ENCODE assay signal across 1 cellular context in the genomic region with DNA sequence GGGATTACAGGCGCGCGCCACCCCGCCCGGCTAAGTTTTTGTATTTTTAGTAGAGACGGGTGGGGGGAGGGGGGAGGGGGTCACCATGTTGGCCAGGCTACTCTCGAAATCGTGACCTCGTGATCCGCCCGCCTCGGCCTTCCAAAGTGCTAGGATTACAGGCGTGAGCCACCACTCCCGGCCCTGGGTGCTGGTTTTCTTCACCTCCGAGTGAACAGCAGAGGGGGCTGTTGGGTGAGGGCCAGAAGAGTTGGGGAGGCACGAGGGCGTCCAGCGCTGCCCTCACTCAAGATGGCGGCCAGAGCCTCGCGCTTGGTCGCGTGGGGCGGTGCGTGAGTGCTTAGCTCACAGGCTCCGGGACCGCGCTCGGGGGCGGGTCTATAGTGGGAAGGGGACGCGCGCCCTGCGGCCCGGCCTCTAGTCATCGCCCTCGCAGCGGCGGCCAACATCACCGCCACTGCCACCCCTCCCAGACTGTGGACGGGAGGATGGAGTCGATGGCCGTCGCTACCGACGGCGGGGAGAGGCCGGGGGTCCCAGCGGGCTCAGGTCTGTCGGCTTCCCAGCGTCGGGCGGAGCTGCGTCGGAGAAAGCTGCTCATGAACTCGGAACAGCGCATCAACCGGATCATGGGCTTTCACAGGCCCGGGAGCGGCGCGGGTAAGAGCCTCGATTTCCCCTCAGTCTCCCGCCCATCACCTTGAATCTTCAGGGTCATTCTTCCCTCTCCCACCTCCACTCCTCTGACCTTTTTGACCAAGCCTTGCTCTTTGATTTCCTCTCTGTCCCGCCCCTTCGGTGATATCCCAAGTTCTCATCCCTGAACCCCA.
A peak's percentile ranks its signal among the peaks of the same experiment; 100 is the strongest.
TF ChIP-seq lines count a peak whose summit lies in the region.

Gene CAMLG (plus strand): TSS at position 416 of the 830 bp plus-strand sequence. CDS start 73 bp downstream, at position 489.

TF ChIP-seq in HepG2, 621 proteins besides CTCF, POLR2A, EP300 and RAD21 (continued from another document and continues in another):
- TF ChIP-seq MTERF4 (CRISPR knock-in tag; IDR thresholded peaks at IDR 0.05) (peak; percentile 79; the same call in 1 of the 2 replicates), NAIF1 (CRISPR knock-in tag; IDR thresholded peaks at IDR 0.05; ENCODE audit: borderline replicate concordance) (no peak), KDM1A (CRISPR knock-in tag; IDR thresholded peaks at IDR 0.05) (no peak), HOXA7 (CRISPR knock-in tag; IDR thresholded peaks at IDR 0.05) (no peak), HMG20B (CRISPR knock-in tag; conservative IDR thresholded peaks at IDR 0.05) (peak; percentile 74), ATF7 (IDR thresholded peaks at IDR 0.05) (no peak), ATF7 (CRISPR knock-in tag; IDR thresholded peaks at IDR 0.05) (peak; percentile 76), DNMT3B (CRISPR knock-in tag; conservative IDR thresholded peaks at IDR 0.05) (no peak), ZNF558 (CRISPR knock-in tag; IDR thresholded peaks at IDR 0.05; ENCODE audit: borderline replicate concordance) (peak; percentile 82; the same call in 1 of the 2 replicates), NFIC (IDR thresholded peaks at IDR 0.05; ENCODE audit: low read length) (no peak), ISL2 (CRISPR knock-in tag; IDR thresholded peaks at IDR 0.05) (peak; percentile 86), RORA (CRISPR knock-in tag; IDR thresholded peaks at IDR 0.05) (no peak), ZNF30 (CRISPR knock-in tag; IDR thresholded peaks at IDR 0.05) (no peak), ZNF780A (CRISPR knock-in tag; IDR thresholded peaks at IDR 0.05) (no peak), TOPORS (CRISPR knock-in tag; IDR thresholded peaks at IDR 0.05) (peak; percentile 94; the same call in 1 of the 2 replicates), ZMYM2 (CRISPR knock-in tag; IDR thresholded peaks at IDR 0.05) (peak; percentile 83), HOXA5 (CRISPR knock-in tag; IDR thresholded peaks at IDR 0.05) (peak; percentile 82; the same call in 1 of the 2 replicates), HDAC2 (CRISPR knock-in tag; IDR thresholded peaks at IDR 0.05) (peak; percentile 92), NKX3-1 (CRISPR knock-in tag; IDR thresholded peaks at IDR 0.05) (no peak), RBFOX2 (IDR thresholded peaks at IDR 0.05; ENCODE audit: low read depth, low read length) (peak; percentile 90), EZH2 (conservative IDR thresholded peaks at IDR 0.05; ENCODE audit: low read depth, low read length) (no peak), NCOR1 (IDR thresholded peaks at IDR 0.05; ENCODE audit: borderline replicate concordance, low read length) (no peak), ZNF678 (CRISPR knock-in tag; IDR thresholded peaks at IDR 0.05) (no peak), ZNF549 (CRISPR knock-in tag; IDR thresholded peaks at IDR 0.05) (no peak), ZNF7 (CRISPR knock-in tag; IDR thresholded peaks at IDR 0.05) (no peak), ZNF619 (CRISPR knock-in tag; IDR thresholded peaks at IDR 0.05) (peak; percentile 89), IRF2 (CRISPR knock-in tag; IDR thresholded peaks at IDR 0.05) (peak; percentile 96), ZNF3 (CRISPR knock-in tag; IDR thresholded peaks at IDR 0.05) (no peak), FLYWCH1 (CRISPR knock-in tag; IDR thresholded peaks at IDR 0.05) (no peak), TEF (CRISPR knock-in tag; IDR thresholded peaks at IDR 0.05) (no peak), NR3C1 (CRISPR knock-in tag; IDR thresholded peaks at IDR 0.05) (no peak), CEBPB (IDR thresholded peaks at IDR 0.05; ENCODE audit: borderline replicate concordance, low read depth, low read length) (no peak), ARNTL (CRISPR knock-in tag; IDR thresholded peaks at IDR 0.05) (peak; percentile 97), CCDC6 (CRISPR knock-in tag; IDR thresholded peaks at IDR 0.05) (peak; percentile 92), IKZF1 (IDR thresholded peaks at IDR 0.05) (no peak), MATR3 (CRISPR knock-in tag; IDR thresholded peaks at IDR 0.05) (no peak), ZFP36L2 (CRISPR knock-in tag; IDR thresholded peaks at IDR 0.05) (no peak; the same call in 1 of the 2 replicates), MED8 (CRISPR knock-in tag; IDR thresholded peaks at IDR 0.05; ENCODE audit: insufficient replicate concordance) (peak; percentile 88), SP140L (CRISPR knock-in tag; IDR thresholded peaks at IDR 0.05; ENCODE audit: borderline replicate concordance) (no peak), ZBED4 (CRISPR knock-in tag; IDR thresholded peaks at IDR 0.05; ENCODE audit: borderline replicate concordance) (peak; percentile 92; the same call in 1 of the 2 replicates), ZNF740 (CRISPR knock-in tag; IDR thresholded peaks at IDR 0.05) (no peak)
- TF ChIP-seq, protein P1, sequence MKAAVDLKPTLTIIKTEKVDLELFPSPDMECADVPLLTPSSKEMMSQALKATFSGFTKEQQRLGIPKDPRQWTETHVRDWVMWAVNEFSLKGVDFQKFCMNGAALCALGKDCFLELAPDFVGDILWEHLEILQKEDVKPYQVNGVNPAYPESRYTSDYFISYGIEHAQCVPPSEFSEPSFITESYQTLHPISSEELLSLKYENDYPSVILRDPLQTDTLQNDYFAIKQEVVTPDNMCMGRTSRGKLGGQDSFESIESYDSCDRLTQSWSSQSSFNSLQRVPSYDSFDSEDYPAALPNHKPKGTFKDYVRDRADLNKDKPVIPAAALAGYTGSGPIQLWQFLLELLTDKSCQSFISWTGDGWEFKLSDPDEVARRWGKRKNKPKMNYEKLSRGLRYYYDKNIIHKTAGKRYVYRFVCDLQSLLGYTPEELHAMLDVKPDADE (CRISPR knock-in tag; IDR thresholded peaks at IDR 0.05), result no peak
- TF ChIP-seq, protein P2, sequence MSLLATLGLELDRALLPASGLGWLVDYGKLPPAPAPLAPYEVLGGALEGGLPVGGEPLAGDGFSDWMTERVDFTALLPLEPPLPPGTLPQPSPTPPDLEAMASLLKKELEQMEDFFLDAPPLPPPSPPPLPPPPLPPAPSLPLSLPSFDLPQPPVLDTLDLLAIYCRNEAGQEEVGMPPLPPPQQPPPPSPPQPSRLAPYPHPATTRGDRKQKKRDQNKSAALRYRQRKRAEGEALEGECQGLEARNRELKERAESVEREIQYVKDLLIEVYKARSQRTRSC (CRISPR knock-in tag; IDR thresholded peaks at IDR 0.05; ENCODE audit: low read depth), result peak; percentile 77; the same call in 1 of the 2 replicates
- TF ChIP-seq, protein P3, sequence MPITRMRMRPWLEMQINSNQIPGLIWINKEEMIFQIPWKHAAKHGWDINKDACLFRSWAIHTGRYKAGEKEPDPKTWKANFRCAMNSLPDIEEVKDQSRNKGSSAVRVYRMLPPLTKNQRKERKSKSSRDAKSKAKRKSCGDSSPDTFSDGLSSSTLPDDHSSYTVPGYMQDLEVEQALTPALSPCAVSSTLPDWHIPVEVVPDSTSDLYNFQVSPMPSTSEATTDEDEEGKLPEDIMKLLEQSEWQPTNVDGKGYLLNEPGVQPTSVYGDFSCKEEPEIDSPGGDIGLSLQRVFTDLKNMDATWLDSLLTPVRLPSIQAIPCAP (CRISPR knock-in tag; IDR thresholded peaks at IDR 0.05; ENCODE audit: low read depth), result 0 out of 2 replicates have a peak, but pooled peaks have one; percentile 65
- TF ChIP-seq, protein P4, sequence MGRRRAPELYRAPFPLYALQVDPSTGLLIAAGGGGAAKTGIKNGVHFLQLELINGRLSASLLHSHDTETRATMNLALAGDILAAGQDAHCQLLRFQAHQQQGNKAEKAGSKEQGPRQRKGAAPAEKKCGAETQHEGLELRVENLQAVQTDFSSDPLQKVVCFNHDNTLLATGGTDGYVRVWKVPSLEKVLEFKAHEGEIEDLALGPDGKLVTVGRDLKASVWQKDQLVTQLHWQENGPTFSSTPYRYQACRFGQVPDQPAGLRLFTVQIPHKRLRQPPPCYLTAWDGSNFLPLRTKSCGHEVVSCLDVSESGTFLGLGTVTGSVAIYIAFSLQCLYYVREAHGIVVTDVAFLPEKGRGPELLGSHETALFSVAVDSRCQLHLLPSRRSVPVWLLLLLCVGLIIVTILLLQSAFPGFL (CRISPR knock-in tag; IDR thresholded peaks at IDR 0.05), result no peak
- TF ChIP-seq, protein P5, sequence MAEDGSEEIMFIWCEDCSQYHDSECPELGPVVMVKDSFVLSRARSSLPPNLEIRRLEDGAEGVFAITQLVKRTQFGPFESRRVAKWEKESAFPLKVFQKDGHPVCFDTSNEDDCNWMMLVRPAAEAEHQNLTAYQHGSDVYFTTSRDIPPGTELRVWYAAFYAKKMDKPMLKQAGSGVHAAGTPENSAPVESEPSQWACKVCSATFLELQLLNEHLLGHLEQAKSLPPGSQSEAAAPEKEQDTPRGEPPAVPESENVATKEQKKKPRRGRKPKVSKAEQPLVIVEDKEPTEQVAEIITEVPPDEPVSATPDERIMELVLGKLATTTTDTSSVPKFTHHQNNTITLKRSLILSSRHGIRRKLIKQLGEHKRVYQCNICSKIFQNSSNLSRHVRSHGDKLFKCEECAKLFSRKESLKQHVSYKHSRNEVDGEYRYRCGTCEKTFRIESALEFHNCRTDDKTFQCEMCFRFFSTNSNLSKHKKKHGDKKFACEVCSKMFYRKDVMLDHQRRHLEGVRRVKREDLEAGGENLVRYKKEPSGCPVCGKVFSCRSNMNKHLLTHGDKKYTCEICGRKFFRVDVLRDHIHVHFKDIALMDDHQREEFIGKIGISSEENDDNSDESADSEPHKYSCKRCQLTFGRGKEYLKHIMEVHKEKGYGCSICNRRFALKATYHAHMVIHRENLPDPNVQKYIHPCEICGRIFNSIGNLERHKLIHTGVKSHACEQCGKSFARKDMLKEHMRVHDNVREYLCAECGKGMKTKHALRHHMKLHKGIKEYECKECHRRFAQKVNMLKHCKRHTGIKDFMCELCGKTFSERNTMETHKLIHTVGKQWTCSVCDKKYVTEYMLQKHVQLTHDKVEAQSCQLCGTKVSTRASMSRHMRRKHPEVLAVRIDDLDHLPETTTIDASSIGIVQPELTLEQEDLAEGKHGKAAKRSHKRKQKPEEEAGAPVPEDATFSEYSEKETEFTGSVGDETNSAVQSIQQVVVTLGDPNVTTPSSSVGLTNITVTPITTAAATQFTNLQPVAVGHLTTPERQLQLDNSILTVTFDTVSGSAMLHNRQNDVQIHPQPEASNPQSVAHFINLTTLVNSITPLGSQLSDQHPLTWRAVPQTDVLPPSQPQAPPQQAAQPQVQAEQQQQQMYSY (CRISPR knock-in tag; IDR thresholded peaks at IDR 0.05), result no peak
- TF ChIP-seq, protein P6, sequence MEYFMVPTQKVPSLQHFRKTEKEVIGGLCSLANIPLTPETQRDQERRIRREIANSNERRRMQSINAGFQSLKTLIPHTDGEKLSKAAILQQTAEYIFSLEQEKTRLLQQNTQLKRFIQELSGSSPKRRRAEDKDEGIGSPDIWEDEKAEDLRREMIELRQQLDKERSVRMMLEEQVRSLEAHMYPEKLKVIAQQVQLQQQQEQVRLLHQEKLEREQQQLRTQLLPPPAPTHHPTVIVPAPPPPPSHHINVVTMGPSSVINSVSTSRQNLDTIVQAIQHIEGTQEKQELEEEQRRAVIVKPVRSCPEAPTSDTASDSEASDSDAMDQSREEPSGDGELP (IDR thresholded peaks at IDR 0.05; ENCODE audit: borderline replicate concordance, low read depth), result peak; percentile 49; the same call in 1 of the 2 replicates
